8 cellular contexts compared by ENCODE assay signal in the genomic region with DNA sequence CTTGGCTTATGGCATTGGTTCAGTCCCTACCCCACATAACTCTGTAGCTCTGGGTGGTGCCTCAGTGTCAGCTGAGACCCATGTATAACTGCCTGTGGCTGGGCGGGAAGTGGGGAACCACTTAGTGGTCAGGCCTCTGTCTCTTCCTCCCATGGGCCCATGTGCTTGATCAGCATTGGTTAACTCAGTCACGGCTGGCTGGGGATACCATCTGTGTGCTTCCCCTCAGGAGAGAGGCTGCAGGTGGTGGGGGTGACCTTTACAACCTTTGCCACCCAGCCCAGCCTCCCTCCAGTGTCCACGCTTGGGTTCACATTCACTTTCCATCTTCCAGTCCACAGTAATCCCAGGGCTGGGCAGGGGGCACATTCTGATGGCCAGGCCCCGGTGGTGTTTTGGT.
DNase-seq lines count a peak whose midpoint lies in the region; ATAC-seq, FAIRE-seq and TF ChIP-seq lines count a peak whose summit lies in the region.
"Had no signal": no experiment of that assay in that cellular context is flagged by ENCODE, and none has a peak within 500 bp of the region (broad histone marks: within the 10 kb centered on the region; RNA-seq: fewer than 3 reads in every experiment).

No MANE protein-coding gene starts in this region.

- peaks cover 45% of the 10 kb centered on the region for H3K36me3 Mint-ChIP-seq in memory B cell

- H3K4me3 ChIP-seq in brain microvascular endothelial cell (ENCODE audit: low read depth, low read length): no peak overlapping the region
- H3K4me3 ChIP-seq: SJSA1 had no signal

- DNase-seq in GM19239 (ENCODE audit: insufficient read length, low spot score) (peak; percentile 65), T-helper 2 cell (peak in 3 of 5 experiments; percentile 49 to 97 (median 75)), memory B cell (ENCODE audit: low spot score in 2 of 2) (peak; percentile 68 to 86), HEK293T (ENCODE audit: extremely low spot score) (no peak), brain microvascular endothelial cell (no peak), medulla oblongata (ENCODE audit: extremely low spot score) (no peak)

- no peak overlapping the region for H3K27ac ChIP-seq in brain microvascular endothelial cell
- H3K27ac ChIP-seq: SJSA1 had no signal

- H3K36me3 ChIP-seq in brain microvascular endothelial cell (replicated peaks): peaks cover 45% of the 10 kb centered on the region

- H3K27me3 ChIP-seq in brain microvascular endothelial cell (replicated peaks): no peaks in the 10 kb centered on the region
- H3K27me3 ChIP-seq: SJSA1 had no signal

- ATAC-seq in HG03064 (IDR thresholded peaks at IDR 0.05; ENCODE audit: low read depth, unreplicated experiment): peak; percentile 70
- peak; percentile 94 for ATAC-seq in memory B cell (ENCODE audit: low read depth)

- no peaks in the 10 kb centered on the region for H3K27me3 Mint-ChIP-seq in memory B cell

- no peak for TF ChIP-seq CTCF in brain microvascular endothelial cell (IDR thresholded peaks at IDR 0.05; ENCODE audit: low read depth, low read length, missing control alignments)

- H3K4me3 Mint-ChIP-seq in memory B cell: peak overlapping the region; percentile 77

- in situ Hi-C loops in brain microvascular endothelial cell (cut with HindIII; ENCODE audit: low pct_ligation_motif_present, low sequenced_read_pairs): no loop called here

- peak; percentile 99 for FAIRE-seq in GM19239 (lab: Jason Lieb, UNC)

- H3K27ac Mint-ChIP-seq in memory B cell: peak overlapping the region; percentile 90

- peaks cover 71% of the 10 kb centered on the region for H3K4me1 Mint-ChIP-seq in memory B cell

- H3K9me3 Mint-ChIP-seq in memory B cell: no peaks in the 10 kb centered on the region

- CTCF ChIA-PET in HEK293T (lab: Yijun Ruan, JAX): interaction anchor here (1.1 kb wide), 1 partner anchor 11 kb away, joined by 4 read pairs; no protein-coding TSS in a partner anchor

- POLR2A ChIA-PET in HEK293T (lab: Yijun Ruan, JAX): interaction anchor here (4.3 kb wide), 1 partner anchor 9 kb away, joined by 27 read pairs; a partner anchor contains a TSS

TF ChIP-seq in HEK293T, 16 proteins besides CTCF, POLR2A, EP300 and RAD21:
- no peak for TF ChIP-seq FOXK2 (IDR thresholded peaks at IDR 0.05)
- no peak for TF ChIP-seq ZNF384 (IDR thresholded peaks at IDR 0.05)
- no peak for TF ChIP-seq FOXA1 (IDR thresholded peaks at IDR 0.05)
- no peak for TF ChIP-seq ARNT (IDR thresholded peaks at IDR 0.05)
- TF ChIP-seq, protein P1, sequence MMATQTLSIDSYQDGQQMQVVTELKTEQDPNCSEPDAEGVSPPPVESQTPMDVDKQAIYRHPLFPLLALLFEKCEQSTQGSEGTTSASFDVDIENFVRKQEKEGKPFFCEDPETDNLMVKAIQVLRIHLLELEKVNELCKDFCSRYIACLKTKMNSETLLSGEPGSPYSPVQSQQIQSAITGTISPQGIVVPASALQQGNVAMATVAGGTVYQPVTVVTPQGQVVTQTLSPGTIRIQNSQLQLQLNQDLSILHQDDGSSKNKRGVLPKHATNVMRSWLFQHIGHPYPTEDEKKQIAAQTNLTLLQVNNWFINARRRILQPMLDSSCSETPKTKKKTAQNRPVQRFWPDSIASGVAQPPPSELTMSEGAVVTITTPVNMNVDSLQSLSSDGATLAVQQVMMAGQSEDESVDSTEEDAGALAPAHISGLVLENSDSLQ (IDR thresholded peaks at IDR 0.05): no peak
- TF ChIP-seq LEF1 (IDR thresholded peaks at IDR 0.05; ENCODE audit: borderline replicate concordance): no peak
- no peak for TF ChIP-seq CTBP1 (IDR thresholded peaks at IDR 0.05; ENCODE audit: borderline replicate concordance)
- no peak for TF ChIP-seq FOXM1 (IDR thresholded peaks at IDR 0.05; ENCODE audit: borderline replicate concordance)
- TF ChIP-seq SUZ12 (IDR thresholded peaks at IDR 0.05): no peak
- no peak for TF ChIP-seq BHLHE40 (IDR thresholded peaks at IDR 0.05; ENCODE audit: borderline replicate concordance)
- no peak for TF ChIP-seq L3MBTL2 (conservative IDR thresholded peaks at IDR 0.05)
- no peak for TF ChIP-seq TARDBP (IDR thresholded peaks at IDR 0.05)
- TF ChIP-seq NFRKB (IDR thresholded peaks at IDR 0.05): no peak

Comparison
In these comparisons a context has a peak if more than half of its experiments do, and no peak if none do; other contexts are left out.
1. DNase-seq: peak in GM19239 (single experiment), T-helper 2 cell (3 of 5) and memory B cell (2 of 2); none in HEK293T (single experiment), brain microvascular endothelial cell (single experiment) and medulla oblongata (single experiment).